Comparison of ENCODE assay signal across 19 cellular contexts in genomic region chr5:149798466-149798865, GRCh38.
A peak's percentile ranks its signal among the peaks of the same experiment; 100 is the strongest.
DNase-seq lines count a peak whose midpoint lies in the region; ATAC-seq and TF ChIP-seq lines count a peak whose summit lies in the region.
"Had no signal": no experiment of that assay in that cellular context is flagged by ENCODE, and none has a peak within 500 bp of the region (broad histone marks: within the 10 kb centered on the region; RNA-seq: fewer than 3 reads in every experiment).

No MANE protein-coding gene starts in this region.

- no peak overlapping the region for H3K9ac ChIP-seq in trophoblast cell (ENCODE audit: low read length)

- peaks cover 92% of the 10 kb centered on the region for H3K4me1 Mint-ChIP-seq in dendritic cell treated with granulocyte-macrophage colony-stimulating factor and Interleukin-4, amounts not matched to agents 40 ng/mL and 50 ng/mL, for 4 days (ENCODE audit: low read depth)

- no peak overlapping the region for H2BK120ac ChIP-seq in trophoblast cell (ENCODE audit: insufficient read depth, low read length, poor library complexity)

- H3K4me1 ChIP-seq in left ventricle myocardium inferior (peaks cover 97% of the 10 kb centered on the region), trophoblast cell (ENCODE audit: control insufficient read depth in 1 of 2, insufficient read depth in 2 of 2, low read length in 2 of 2) (peaks cover 2 to 4% of the 10 kb centered on the region in 2 experiments)

- no peak overlapping the region for H2BK5ac ChIP-seq in trophoblast cell (ENCODE audit: low read depth, low read length, poor library complexity)

- WGBS in trophoblast cell (ENCODE audit: extremely low coverage, insufficient coverage, insufficient read length) = no CpG with 5 or more reads among the region's 4 CpGs

- H2BK12ac ChIP-seq in trophoblast cell (ENCODE audit: low read length) = no peak overlapping the region

- H3K27me3 Mint-ChIP-seq in dendritic cell treated with granulocyte-macrophage colony-stimulating factor and Interleukin-4, amounts not matched to agents 40 ng/mL and 50 ng/mL, for 4 days = no peaks in the 10 kb centered on the region

- H3K4me2 ChIP-seq in trophoblast cell (ENCODE audit: low read length) = no peak overlapping the region

- H3K27ac Mint-ChIP-seq in dendritic cell treated with granulocyte-macrophage colony-stimulating factor and Interleukin-4, amounts not matched to agents 40 ng/mL and 50 ng/mL, for 4 days = peak overlapping the region; percentile 74
- H3K27ac Mint-ChIP-seq: activated naive CD4-positive, alpha-beta T cell treated with anti-CD3 and anti-CD28 coated beads, Interleukin-2, amount 50 U/mL, for 72 hours; progenitor cell of endocrine pancreas; T-helper 1 cell treated with Interleukin-12 subunit alpha and Interleukin-12 subunit beta and Interleukin-4 antibody, amounts not matched to agents 30 μg/mL and 1 μg/mL, for 36 hours had no signal

- H3K4ac ChIP-seq in trophoblast cell (ENCODE audit: low read depth, low read length) = no peak overlapping the region

- no peaks in the 10 kb centered on the region for H3K9me3 ChIP-seq in left ventricle myocardium inferior (replicated peaks)
- no peaks in the 10 kb centered on the region for H3K9me3 ChIP-seq in trophoblast cell (ENCODE audit: insufficient read depth, low read depth, low read length)
- H3K9me3 ChIP-seq: spleen, tibial nerve had no signal

- H3K27me3 ChIP-seq in left ventricle myocardium inferior (ENCODE audit: low read depth) = no peaks in the 10 kb centered on the region
- H3K27me3 ChIP-seq in trophoblast cell (ENCODE audit: insufficient read depth, low read length) = no peaks in the 10 kb centered on the region
- H3K27me3 ChIP-seq: spleen, tibial nerve had no signal

- H3K18ac ChIP-seq in trophoblast cell (ENCODE audit: low read length) = no peak overlapping the region

- H3K4me3 ChIP-seq in left ventricle myocardium inferior (no peak overlapping the region), trophoblast cell (ENCODE audit: low read depth, low read length) (no peak overlapping the region)
- H3K4me3 ChIP-seq: spleen, tibial nerve had no signal

- H3K79me1 ChIP-seq in trophoblast cell (ENCODE audit: low read length) = no peaks in the 10 kb centered on the region

- no peak overlapping the region for H4K91ac ChIP-seq in trophoblast cell (ENCODE audit: low read depth, low read length)

- no peak overlapping the region for H4K12ac ChIP-seq in trophoblast cell (ENCODE audit: low read depth, low read length)

- H3K27ac ChIP-seq in left ventricle myocardium inferior (replicated peaks) = peak overlapping the region; percentile 94
- no peak overlapping the region for H3K27ac ChIP-seq in trophoblast cell (ENCODE audit: low read depth, low read length)
- H3K27ac ChIP-seq: spleen, tibial nerve had no signal

- no peaks in the 10 kb centered on the region for H3K9me3 Mint-ChIP-seq in dendritic cell treated with granulocyte-macrophage colony-stimulating factor and Interleukin-4, amounts not matched to agents 40 ng/mL and 50 ng/mL, for 4 days
- H3K9me3 Mint-ChIP-seq: activated naive CD4-positive, alpha-beta T cell treated with anti-CD3 and anti-CD28 coated beads, Interleukin-2, amount 50 U/mL, for 72 hours; T-helper 1 cell treated with Interleukin-12 subunit alpha and Interleukin-12 subunit beta and Interleukin-4 antibody, amounts not matched to agents 30 μg/mL and 1 μg/mL, for 36 hours had no signal

- H2AK5ac ChIP-seq in trophoblast cell (ENCODE audit: low read length) = no peak overlapping the region

- H3K36me3 Mint-ChIP-seq in dendritic cell treated with granulocyte-macrophage colony-stimulating factor and Interleukin-4, amounts not matched to agents 40 ng/mL and 50 ng/mL, for 4 days (ENCODE audit: low read depth) = peaks cover 38% of the 10 kb centered on the region
- H3K36me3 Mint-ChIP-seq: activated naive CD4-positive, alpha-beta T cell treated with anti-CD3 and anti-CD28 coated beads, Interleukin-2, amount 50 U/mL, for 72 hours had no signal

- H4K8ac ChIP-seq in trophoblast cell (ENCODE audit: low read depth, low read length) = no peak overlapping the region

- no peak overlapping the region for H2AFZ ChIP-seq in trophoblast cell (ENCODE audit: insufficient read depth, low read length, poor library complexity)

- intact Hi-C loops in left ventricle myocardium inferior (cut with micrococcal nuclease) = no loop called here
- intact Hi-C loops in Right ventricle myocardium inferior (cut with DNase I) = no loop called here
- intact Hi-C loops in dendritic cell treated with granulocyte-macrophage colony-stimulating factor and Interleukin-4, amounts not matched to agents 40 ng/mL and 50 ng/mL, for 4 days (cut with micrococcal nuclease) = no loop called here

- no peaks in the 10 kb centered on the region for H3K79me2 ChIP-seq in trophoblast cell (ENCODE audit: control insufficient read depth, insufficient read depth, low read length, poor library complexity)

- DNase-seq in left ventricle myocardium inferior (no peak), Right ventricle myocardium inferior (ENCODE audit: missing footprints) (no peak), trophoblast cell (peak; percentile 13 to 35), NCI-H2081 treated with DMSO at 0.1 percent for 48 hours (lab: John Stamatoyannopoulos, UW) (no peak), SKM-1 (lab: John Stamatoyannopoulos, UW; ENCODE audit: unreplicated experiment) (no peak), NCI-H2196 (lab: John Stamatoyannopoulos, UW; ENCODE audit: unreplicated experiment) (no peak)
- DNase-seq: activated CD4-positive, alpha-beta T cell treated with anti-CD3 and anti-CD28 coated beads for 4 hours; effector memory CD4-positive, alpha-beta T cell; glutamatergic neuron; NCI-H1105; spleen; stimulated activated CD4-positive, alpha-beta T cell treated with anti-CD3 and anti-CD28 coated beads, Interleukin-4, amount 100 ng/mL, for 24 hours; stimulated activated naive CD8-positive, alpha-beta T cell treated with anti-CD3 and anti-CD28 coated beads, Interleukin-15, Interleukin-2, amounts not matched to agents 100 U/mL and 50 U/mL, for 24 hours had no signal

- TF ChIP-seq CTCF in left ventricle myocardium inferior (IDR thresholded peaks at IDR 0.05; ENCODE audit: borderline replicate concordance) = no peak

- H3K23ac ChIP-seq in trophoblast cell (ENCODE audit: low read length) = no peak overlapping the region

- ATAC-seq in Right ventricle myocardium inferior (no peak), GM18517 (IDR thresholded peaks at IDR 0.05; ENCODE audit: unreplicated experiment) (no peak)
- ATAC-seq: activated naive CD4-positive, alpha-beta T cell treated with anti-CD3 and anti-CD28 coated beads, Interleukin-2, amount 50 U/mL, for 72 hours; stimulated activated naive CD8-positive, alpha-beta T cell treated with anti-CD3 and anti-CD28 coated beads, Interleukin-15, Interleukin-2, amounts not matched to agents 100 U/mL and 50 U/mL, for 24 hours had no signal

- no peak overlapping the region for H3K14ac ChIP-seq in trophoblast cell (ENCODE audit: low read length)

- H3K36me3 ChIP-seq in left ventricle myocardium inferior (no peaks in the 10 kb centered on the region), trophoblast cell (ENCODE audit: control insufficient read depth in 1 of 2, insufficient read depth in 2 of 2, low read length in 2 of 2) (no peaks in the 10 kb centered on the region)
- H3K36me3 ChIP-seq: spleen, tibial nerve had no signal

- no peak overlapping the region for H3K4me3 Mint-ChIP-seq in dendritic cell treated with granulocyte-macrophage colony-stimulating factor and Interleukin-4, amounts not matched to agents 40 ng/mL and 50 ng/mL, for 4 days
- H3K4me3 Mint-ChIP-seq: T-helper 1 cell treated with Interleukin-12 subunit alpha and Interleukin-12 subunit beta and Interleukin-4 antibody, amounts not matched to agents 30 μg/mL and 1 μg/mL, for 36 hours had no signal

Comparison
In these comparisons a context has a peak if more than half of its experiments do, and no peak if none do; other contexts are left out.
1. DNase-seq: peak in trophoblast cell (2 of 2); none in left ventricle myocardium inferior (single experiment), Right ventricle myocardium inferior (single experiment), NCI-H2081 treated with DMSO at 0.1 percent for 48 hours (single experiment), SKM-1 (single experiment) and NCI-H2196 (single experiment).